8 cellular contexts compared by ENCODE assay signal in the genomic region with DNA sequence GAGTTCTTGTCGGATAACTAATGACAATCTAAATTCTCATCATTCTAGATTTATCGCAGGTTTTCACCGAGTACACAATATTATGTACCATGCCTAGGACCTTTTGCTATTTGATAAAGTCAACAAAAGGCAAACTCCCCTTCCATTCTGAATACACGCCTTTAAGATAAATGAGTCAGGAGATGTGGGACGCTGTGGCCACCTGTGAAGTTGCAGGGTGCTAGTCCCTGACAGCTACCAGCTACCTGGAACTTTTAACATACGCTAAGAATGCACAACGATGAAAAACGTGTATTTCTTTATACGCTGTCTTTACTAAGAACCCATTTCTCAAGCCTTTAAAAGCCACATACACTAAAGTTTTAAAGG. TPM values are rescaled to one million over a fixed set of nuclear protein-coding genes. Genes with fewer than 3 reads are reported as not detected.
A peak's percentile ranks its signal among the peaks of the same experiment; 100 is the strongest.
DNase-seq lines count a peak whose midpoint lies in the region; ATAC-seq and TF ChIP-seq lines count a peak whose summit lies in the region.

No MANE protein-coding gene starts in this region.

- peak overlapping the region; percentile 80; the same call in 1 of the 2 replicates for H3K9ac ChIP-seq in IMR-90 (ENCODE audit: low read depth, low read length)

- H3K4me2 ChIP-seq in IMR-90 (ENCODE audit: low read depth, low read length) = peak overlapping the region; percentile 95

- H3K18ac ChIP-seq in IMR-90 (ENCODE audit: low read depth, low read length) = no peak overlapping the region

- TF ChIP-seq POLR2A in IMR-90 (IDR thresholded peaks at IDR 0.05; ENCODE audit: low read depth, low read length) = no peak

- H2AFZ ChIP-seq in IMR-90 (replicated peaks; ENCODE audit: low read length, poor library complexity) = peak overlapping the region; percentile 98

- H2AK9ac ChIP-seq in IMR-90 (replicated peaks; ENCODE audit: low read depth, low read length, poor library complexity) = no peak overlapping the region

- no peak overlapping the region; the same call in 1 of the 2 replicates for H4K5ac ChIP-seq in IMR-90 (ENCODE audit: low read depth, low read length)

- peak overlapping the region; percentile 46; the same call in 1 of the 2 replicates for H3K56ac ChIP-seq in IMR-90 (ENCODE audit: extremely low read depth, insufficient read depth, low read length)

- peak overlapping the region; percentile 87 to 94 (median 92) for H3K4me3 Mint-ChIP-seq in naive B cell

- H2BK15ac ChIP-seq in IMR-90 (ENCODE audit: low read depth, low read length) = no peak overlapping the region

- no peaks in the 10 kb centered on the region for H3K9me3 Mint-ChIP-seq in naive B cell

- H2BK20ac ChIP-seq in IMR-90 (ENCODE audit: low read depth, low read length) = no peak overlapping the region

- H3K23ac ChIP-seq in IMR-90 (ENCODE audit: low read depth, low read length) = peak overlapping the region; percentile 89

- TF ChIP-seq CTCF in BE2C (IDR thresholded peaks at IDR 0.05; ENCODE audit: low read depth, low read length) (no peak), IMR-90 (conservative IDR thresholded peaks at IDR 0.05; ENCODE audit: low read depth, low read length) (no peak), cardiac fibroblast (IDR thresholded peaks at IDR 0.05; ENCODE audit: low read depth, low read length) (no peak)

- H4K20me1 ChIP-seq in IMR-90 (ENCODE audit: insufficient read depth, low read length) = no peaks in the 10 kb centered on the region

- dilution Hi-C loops in IMR-90 (cut with HindIII; ENCODE audit: low sequenced_read_pairs, unreplicated experiment) = no loop called here

- H3K4me1 Mint-ChIP-seq in naive B cell = peaks cover 20 to 36% (median 24%) of the 10 kb centered on the region in 3 donors

- H3K27me3 ChIP-seq in BE2C = no peaks in the 10 kb centered on the region
- no peaks in the 10 kb centered on the region; the same call in 1 of the 2 replicates for H3K27me3 ChIP-seq in IMR-90 (ENCODE audit: control insufficient read depth, insufficient read depth, low read length)

- no peak overlapping the region for H2AK5ac ChIP-seq in IMR-90 (ENCODE audit: low read depth, low read length)

- H2BK5ac ChIP-seq in IMR-90 (ENCODE audit: low read depth, low read length, poor library complexity, severe bottlenecking) = no peak overlapping the region

- H3K27me3 Mint-ChIP-seq in naive B cell = peaks cover 0 to 8% (median 3%) of the 10 kb centered on the region in 3 donors

- no peak for ATAC-seq in IMR-90 (ENCODE audit: low read depth)
- ATAC-seq in naive B cell (ENCODE audit: low read depth in 2 of 2) = no peak
- no peak for ATAC-seq in sciatic nerve

- no CpG with 5 or more reads among the region's 9 CpGs for WGBS in IMR-90 (ENCODE audit: extremely low coverage in 2 of 2, insufficient read length in 1 of 2), 2 experiments

- no peaks in the 10 kb centered on the region for H3K9me3 ChIP-seq in BE2C
- H3K9me3 ChIP-seq in IMR-90 (ENCODE audit: control insufficient read depth, insufficient read depth, low read length) = no peaks in the 10 kb centered on the region

- H2BK120ac ChIP-seq in IMR-90 (ENCODE audit: low read depth, low read length) = no peak overlapping the region

- DNase-seq in BE2C (no peak), IMR-90 (no peak), cardiac fibroblast (ENCODE audit: low read depth in 2 of 2) (no peak), naive B cell (no peak), sciatic nerve (ENCODE audit: low spot score) (no peak), NCI-H2029 (lab: John Stamatoyannopoulos, UW) (no peak), GM03348 (ENCODE audit: low spot score) (no peak)
- DNase-seq in activated CD4-positive, CD25-positive, alpha-beta regulatory T cell (lab: John Stamatoyannopoulos, UW) = no peak

- CTCF ChIA-PET in IMR-90 (lab: Yijun Ruan, JAX) = interaction anchor here (0.6 to 1.6 kb wide), 3 partner anchors 11 to 108 kb away, joined by 3 to 4 read pairs (median 4); no protein-coding TSS in a partner anchor

- H3K4me3 ChIP-seq in BE2C (ENCODE audit: low read depth, low read length) (peak overlapping the region; percentile 84), IMR-90 (ENCODE audit: insufficient read depth, low read depth, low read length) (peak overlapping the region; percentile 81), cardiac fibroblast (replicated peaks in 1 of 2; ENCODE audit: low read depth in 2 of 2, low read length in 2 of 2) (peak overlapping the region; percentile 74 to 85)

- TF ChIP-seq RAD21 in IMR-90 (IDR thresholded peaks at IDR 0.05; ENCODE audit: low read length) = no peak

- in situ Hi-C loops in IMR-90 (cut with MboI; ENCODE audit: low sequenced_read_pairs) = no loop called here

- H3K14ac ChIP-seq in IMR-90 (replicated peaks; ENCODE audit: low read depth, low read length) = peak overlapping the region; percentile 50; the same call in 1 of the 2 replicates

- H3K36me3 Mint-ChIP-seq in naive B cell = peaks cover 5 to 12% of the 10 kb centered on the region in 2 donors

- intact Hi-C loops in IMR-90 (cut with micrococcal nuclease) (no loop called here), sciatic nerve (cut with DNase I) (no loop called here)

- H3K4me1 ChIP-seq in BE2C (peaks cover 6% of the 10 kb centered on the region; the same call in 1 of the 2 replicates), IMR-90 (ENCODE audit: control insufficient read depth, insufficient read depth, low read length) (peaks cover 2% of the 10 kb centered on the region; the same call in 1 of the 2 replicates)

- no TSS peak for BruUV-seq in IMR-90 (replicated peaks; lab: Mats Ljungman, UMichigan)

- H3K79me1 ChIP-seq in IMR-90 (ENCODE audit: low read depth in 1 of 2, low read length in 2 of 2) = peaks cover 7 to 13% of the 10 kb centered on the region in 2 experiments

- H4K8ac ChIP-seq in IMR-90 (ENCODE audit: low read depth in 2 of 2, low read length in 2 of 2) = 0 out of 4 replicates have a peak overlapping the region, but pooled peaks of 1 of the 2 experiments have one; percentile 70

- H3K27ac ChIP-seq in IMR-90 (ENCODE audit: insufficient read depth, low read length) = no peak overlapping the region

- no peak overlapping the region for H4K91ac ChIP-seq in IMR-90 (ENCODE audit: insufficient read depth, low read depth, low read length)

- H3K9me1 ChIP-seq in IMR-90 (ENCODE audit: insufficient read depth, low read length) = no peaks in the 10 kb centered on the region

- POLR2A ChIA-PET in IMR-90 (lab: Charles Lee; ENCODE audit: unreplicated experiment) = no interaction called here

- H3K36me3 ChIP-seq in BE2C = no peaks in the 10 kb centered on the region; the same call in 1 of the 2 replicates
- H3K36me3 ChIP-seq in IMR-90 (ENCODE audit: control insufficient read depth, insufficient read depth, low read length) = peaks cover 2% of the 10 kb centered on the region; the same call in 1 of the 2 replicates

- H3K4ac ChIP-seq in IMR-90 (ENCODE audit: low read depth, low read length) = no peak overlapping the region

- peak overlapping the region; percentile 33 to 92 (median 60) for H3K27ac Mint-ChIP-seq in naive B cell

TF ChIP-seq in IMR-90, 13 proteins besides CTCF, POLR2A, EP300 and RAD21:
- TF ChIP-seq RFX5 (IDR thresholded peaks at IDR 0.05; ENCODE audit: low read depth, low read length) (no peak), NFE2L2 (IDR thresholded peaks at IDR 0.05; ENCODE audit: low read depth, low read length) (no peak), MAFK (IDR thresholded peaks at IDR 0.05; ENCODE audit: low read depth, low read length) (no peak), SMC3 (IDR thresholded peaks at IDR 0.05; ENCODE audit: low read depth, low read length) (no peak), RCOR1 (IDR thresholded peaks at IDR 0.05; ENCODE audit: insufficient replicate concordance, low read length) (no peak), MXI1 (IDR thresholded peaks at IDR 0.05; ENCODE audit: borderline replicate concordance, low read depth, low read length) (no peak), BHLHE40 (IDR thresholded peaks at IDR 0.05; ENCODE audit: low read depth, low read length) (no peak), CEBPB (IDR thresholded peaks at IDR 0.05; ENCODE audit: low read depth, low read length) (no peak), CHD1 (IDR thresholded peaks at IDR 0.05; ENCODE audit: low read depth, low read length) (no peak), MAZ (IDR thresholded peaks at IDR 0.05; ENCODE audit: borderline replicate concordance, low read depth, low read length) (no peak)
- TF ChIP-seq, protein P1, sequence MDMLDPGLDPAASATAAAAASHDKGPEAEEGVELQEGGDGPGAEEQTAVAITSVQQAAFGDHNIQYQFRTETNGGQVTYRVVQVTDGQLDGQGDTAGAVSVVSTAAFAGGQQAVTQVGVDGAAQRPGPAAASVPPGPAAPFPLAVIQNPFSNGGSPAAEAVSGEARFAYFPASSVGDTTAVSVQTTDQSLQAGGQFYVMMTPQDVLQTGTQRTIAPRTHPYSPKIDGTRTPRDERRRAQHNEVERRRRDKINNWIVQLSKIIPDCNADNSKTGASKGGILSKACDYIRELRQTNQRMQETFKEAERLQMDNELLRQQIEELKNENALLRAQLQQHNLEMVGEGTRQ (IDR thresholded peaks at IDR 0.05; ENCODE audit: low read depth, low read length) = no peak
- TF ChIP-seq, protein P2, sequence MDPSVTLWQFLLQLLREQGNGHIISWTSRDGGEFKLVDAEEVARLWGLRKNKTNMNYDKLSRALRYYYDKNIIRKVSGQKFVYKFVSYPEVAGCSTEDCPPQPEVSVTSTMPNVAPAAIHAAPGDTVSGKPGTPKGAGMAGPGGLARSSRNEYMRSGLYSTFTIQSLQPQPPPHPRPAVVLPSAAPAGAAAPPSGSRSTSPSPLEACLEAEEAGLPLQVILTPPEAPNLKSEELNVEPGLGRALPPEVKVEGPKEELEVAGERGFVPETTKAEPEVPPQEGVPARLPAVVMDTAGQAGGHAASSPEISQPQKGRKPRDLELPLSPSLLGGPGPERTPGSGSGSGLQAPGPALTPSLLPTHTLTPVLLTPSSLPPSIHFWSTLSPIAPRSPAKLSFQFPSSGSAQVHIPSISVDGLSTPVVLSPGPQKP (IDR thresholded peaks at IDR 0.05; ENCODE audit: borderline replicate concordance, low read depth, low read length) = no peak
TF ChIP-seq in IMR-90: peak in this region for 0.

RNA-seq across cellular contexts. Expression of a gene that starts 0.7 kb away (rescaled TPM):
- polyA plus RNA-seq in BE2C (2012; ENCODE audit: insufficient read depth, insufficient read length, low read depth) = 2.5 TPM
- total RNA-seq in IMR-90 (2012; rRNA removed) (5.6 and 7.8 TPM in 2 replicates), sciatic nerve (18.3 TPM)
- polyA plus RNA-seq in IMR-90 (2012; rRNA removed) (4.8 and 5.7 TPM in 2 replicates), naive B cell (ENCODE audit: low read depth in 6 of 6) (10 to 100 TPM; 15.2 to 22.3 (median 21.5) TPM)
- polyA plus RNA-seq in IMR-90 (2012; cell fraction: cytosol; rRNA removed) = 0.52 and 0.65 TPM in 2 replicates
- polyA plus RNA-seq in IMR-90 (2012; cell fraction: nucleus; rRNA removed; ENCODE audit: low replicate concordance) = 4.1 and 33.0 TPM in 2 replicates
